1 cellular context compared by ENCODE assay signal in genomic region chr19:55437410-55437809, GRCh38.
TF ChIP-seq lines count a peak whose summit lies in the region.

No MANE protein-coding gene starts in this region.

TF ChIP-seq in A549, 52 proteins besides CTCF, POLR2A, EP300 and RAD21 (continued from another document):
- TF ChIP-seq, protein P1, sequence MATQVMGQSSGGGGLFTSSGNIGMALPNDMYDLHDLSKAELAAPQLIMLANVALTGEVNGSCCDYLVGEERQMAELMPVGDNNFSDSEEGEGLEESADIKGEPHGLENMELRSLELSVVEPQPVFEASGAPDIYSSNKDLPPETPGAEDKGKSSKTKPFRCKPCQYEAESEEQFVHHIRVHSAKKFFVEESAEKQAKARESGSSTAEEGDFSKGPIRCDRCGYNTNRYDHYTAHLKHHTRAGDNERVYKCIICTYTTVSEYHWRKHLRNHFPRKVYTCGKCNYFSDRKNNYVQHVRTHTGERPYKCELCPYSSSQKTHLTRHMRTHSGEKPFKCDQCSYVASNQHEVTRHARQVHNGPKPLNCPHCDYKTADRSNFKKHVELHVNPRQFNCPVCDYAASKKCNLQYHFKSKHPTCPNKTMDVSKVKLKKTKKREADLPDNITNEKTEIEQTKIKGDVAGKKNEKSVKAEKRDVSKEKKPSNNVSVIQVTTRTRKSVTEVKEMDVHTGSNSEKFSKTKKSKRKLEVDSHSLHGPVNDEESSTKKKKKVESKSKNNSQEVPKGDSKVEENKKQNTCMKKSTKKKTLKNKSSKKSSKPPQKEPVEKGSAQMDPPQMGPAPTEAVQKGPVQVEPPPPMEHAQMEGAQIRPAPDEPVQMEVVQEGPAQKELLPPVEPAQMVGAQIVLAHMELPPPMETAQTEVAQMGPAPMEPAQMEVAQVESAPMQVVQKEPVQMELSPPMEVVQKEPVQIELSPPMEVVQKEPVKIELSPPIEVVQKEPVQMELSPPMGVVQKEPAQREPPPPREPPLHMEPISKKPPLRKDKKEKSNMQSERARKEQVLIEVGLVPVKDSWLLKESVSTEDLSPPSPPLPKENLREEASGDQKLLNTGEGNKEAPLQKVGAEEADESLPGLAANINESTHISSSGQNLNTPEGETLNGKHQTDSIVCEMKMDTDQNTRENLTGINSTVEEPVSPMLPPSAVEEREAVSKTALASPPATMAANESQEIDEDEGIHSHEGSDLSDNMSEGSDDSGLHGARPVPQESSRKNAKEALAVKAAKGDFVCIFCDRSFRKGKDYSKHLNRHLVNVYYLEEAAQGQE (IDR thresholded peaks at IDR 0.05) = peak; percentile 98
- peak; percentile 86 for TF ChIP-seq HOXB5 (CRISPR knock-in tag; IDR thresholded peaks at IDR 0.05)
- no peak for TF ChIP-seq ZNF302 (CRISPR knock-in tag; IDR thresholded peaks at IDR 0.05)
